ENCODE assay signal across 8 cellular contexts in genomic region chr3:58305882-58306661, GRCh38. TPM values are rescaled to one million over a fixed set of nuclear protein-coding genes. Genes with fewer than 3 reads are reported as not detected.
DNase-seq lines count a peak whose midpoint lies in the region; ATAC-seq and TF ChIP-seq lines count a peak whose summit lies in the region.

Gene HTD2, plus strand, starts transcription at chr3:58306520. Its CDS starts 11,094 bp downstream, at chr3:58317614.
Gene RPP14, plus strand, starts transcription at chr3:58306245. Its CDS starts 4,085 bp downstream, at chr3:58310330.

- intact Hi-C loops in PC-3 (cut with micrococcal nuclease), result loop anchor here (2.0 kb wide), 3 partner anchors 27 to 227 kb away; partner anchors contain the start of gene PXK

- H3K79me2 ChIP-seq in PC-3 (ENCODE audit: low read length), result peaks cover 42% of the 10 kb centered on the region

- peak within 1 kb of the TSS; percentile 97 for H3K4me3 ChIP-seq in Jurkat, Clone E6-1 (ENCODE audit: low read length)
- H3K4me3 ChIP-seq in PC-3 (ENCODE audit: low read length), result peak within 1 kb of the TSS; percentile 95

- peaks cover 22% of the 10 kb centered on the region for H4K20me1 ChIP-seq in PC-3 (ENCODE audit: low read length)

- peak within 1 kb of the TSS; percentile 98 for H3K9ac ChIP-seq in PC-3 (ENCODE audit: low read length)

- H3K4me2 ChIP-seq in PC-3 (ENCODE audit: low read length), result peak within 1 kb of the TSS; percentile 91

- CTCF ChIA-PET in PC-3 (lab: Charles Lee), result interaction anchor here (0.5 to 2.2 kb wide), 19 partner anchors 11 to 220 kb away, joined by 3 to 35 read pairs (median 4); partner anchors contain the start of gene ABHD6

- peak within 1 kb of the TSS; percentile 59 for H2AFZ ChIP-seq in PC-3 (ENCODE audit: low read length)

- H3K27ac ChIP-seq in PC-3 (ENCODE audit: low read length) (peak within 1 kb of the TSS; percentile 75), epithelial cell of prostate (peak within 1 kb of the TSS; percentile 91)

- BruUV-seq in PC-3 (replicated peaks; lab: Mats Ljungman, UMichigan), result TSS peak; percentile 49

- peaks cover 11% of the 10 kb centered on the region for H3K4me1 ChIP-seq in PC-3 (ENCODE audit: insufficient read depth, low read length)

- peak; percentile 60 for DNase-seq in DMS79 (lab: John Stamatoyannopoulos, UW)
- DNase-seq in Jurkat, Clone E6-1 (ENCODE audit: low read depth, low spot score), result peak; percentile 96
- DNase-seq in PC-3, result peak; percentile 99
- peak; percentile 100 for DNase-seq in activated T-cell treated with anti-CD3 and anti-CD28 coated beads, Interleukin-2, amount 50 U/mL, for 1 hour
- peak; percentile 81 for DNase-seq in epithelial cell of prostate (ENCODE audit: low read depth, low spot score)
- peak; percentile 98 for DNase-seq in mucosa of gallbladder (ENCODE audit: low spot score)
- DNase-seq in stimulated activated CD8-positive, alpha-beta memory T cell treated with anti-CD3 and anti-CD28 coated beads, Interleukin-4, amount 100 ng/mL, for 4 hours (ENCODE audit: low read depth in 2 of 2, low spot score in 1 of 2), result peak; percentile 96 to 99

- ATAC-seq in GM21619 (IDR thresholded peaks at IDR 0.05; ENCODE audit: unreplicated experiment) (peak; percentile 83), PC-3 (peak; percentile 92)

- peak; percentile 90 for TF ChIP-seq CTCF in PC-3 (conservative IDR thresholded peaks at IDR 0.05; ENCODE audit: low read depth, low read length)

- no peaks in the 10 kb centered on the region for H3F3A ChIP-seq in PC-3 (ENCODE audit: low read length, unreplicated experiment)

- H3K9me2 ChIP-seq in PC-3 (replicated peaks; ENCODE audit: low read length), result no peaks in the 10 kb centered on the region

- POLR2A ChIA-PET in PC-3 (lab: Charles Lee; ENCODE audit: unreplicated experiment), result interaction anchor here (0.5 to 0.7 kb wide), 2 partner anchors 250 to 324 kb away, joined by 3 read pairs; no protein-coding TSS in a partner anchor

- peaks cover 8% of the 10 kb centered on the region for H3K9me3 ChIP-seq in PC-3 (ENCODE audit: low read length)

- H3K27me3 ChIP-seq in PC-3 (ENCODE audit: low read length), result no peaks in the 10 kb centered on the region

- peaks cover 15% of the 10 kb centered on the region for H3K36me3 ChIP-seq in PC-3 (ENCODE audit: low read depth, low read length)

RNA-seq across cellular contexts. Expression of gene HTD2, which starts in this region (rescaled TPM):
- 8.9 TPM for polyA plus RNA-seq in Jurkat, Clone E6-1 (2012; ENCODE audit: insufficient read depth, insufficient read length)
- total RNA-seq in PC-3 (2014; rRNA removed) (4.9 and 6.9 TPM in 2 replicates), mucosa of gallbladder (10.6 TPM)

RNA-seq across cellular contexts. Expression of gene RPP14, which starts in this region (rescaled TPM):
- polyA plus RNA-seq in Jurkat, Clone E6-1 (2012; ENCODE audit: insufficient read depth, insufficient read length), result 13.7 TPM
- total RNA-seq in PC-3 (2014; rRNA removed) (28.8 and 30.0 TPM in 2 replicates), mucosa of gallbladder (13.7 TPM)

Comparison
In these comparisons a context has a peak if more than half of its experiments do, and no peak if none do; other contexts are left out.
1. Peak in every context shown above with its lines: DNase-seq, ATAC-seq, H3K4me3 ChIP-seq and H3K27ac ChIP-seq.